Comparison of ENCODE assay signal across 12 cellular contexts in genomic region chr10:7424315-7424714, GRCh38. TPM values are rescaled to one million over a fixed set of nuclear protein-coding genes. Genes with fewer than 3 reads are reported as not detected.
A peak's percentile ranks its signal among the peaks of the same experiment; 100 is the strongest.
DNase-seq lines count a peak whose midpoint lies in the region; ATAC-seq, FAIRE-seq and TF ChIP-seq lines count a peak whose summit lies in the region.
"Had no signal": no experiment of that assay in that cellular context is flagged by ENCODE, and none has a peak within 500 bp of the region (broad histone marks: within the 10 kb centered on the region; RNA-seq: fewer than 3 reads in every experiment).

No MANE protein-coding gene starts in this region.

- POLR2A ChIA-PET in T-cell (lab: Charles Lee) = interaction anchor here in 1 of 2 donors (1.0 kb wide), 1 partner anchor 13 kb away, joined by 3 read pairs; no protein-coding TSS in a partner anchor

- DNase-seq in stimulated activated CD4-positive, alpha-beta T cell treated with anti-CD3 and anti-CD28 coated beads, Interleukin-15, amount 100 ng/mL, for 24 hours = peak; percentile 14
- DNase-seq in stimulated activated CD4-positive, alpha-beta T cell treated with anti-CD3 and anti-CD28 coated beads, Interleukin-1b, Interleukin-23, amount 100 ng/mL, for 48 hours = no peak
- peak in 13 of 34 experiments; percentile 5 to 40 (median 17) for DNase-seq in T-cell
- DNase-seq in glutamatergic neuron = no peak
- peak; percentile 46 to 76 for DNase-seq in vagina (ENCODE audit: extremely low spot score in 2 of 2)
- no peak for DNase-seq in urothelium cell line (ENCODE audit: low spot score)
- DNase-seq in NCI-H2081 treated with DMSO at 0.1 percent for 48 hours (lab: John Stamatoyannopoulos, UW) = no peak
- DNase-seq in NCI-H226 = no peak
- DNase-seq: activated effector memory CD4-positive, alpha-beta T cell treated with Interleukin-2 at 50 U/mL for 16 hours; DMS79 treated with DMSO at 0.1 percent for 48 hours had no signal

- intact Hi-C loops in vagina (cut with DNase I) = no loop called here

- no peaks in the 10 kb centered on the region for H3K36me3 ChIP-seq in vagina
- H3K36me3 ChIP-seq: cardiac muscle cell had no signal

- FAIRE-seq in urothelium cell line (lab: Jason Lieb, UNC) = no peak

- no peak overlapping the region for H3K27ac ChIP-seq in vagina
- H3K27ac ChIP-seq: cardiac muscle cell, HL-60 had no signal

- no peaks in the 10 kb centered on the region for H3K4me1 ChIP-seq in vagina

- H3K4me1 Mint-ChIP-seq in T-cell = peaks cover 0 to 20% (median 19%) of the 10 kb centered on the region in 3 donors
- peaks cover 11% of the 10 kb centered on the region for H3K4me1 Mint-ChIP-seq in glutamatergic neuron (ENCODE audit: low read depth, unreplicated experiment)

- ATAC-seq in T-cell (replicated peaks in 1 of 4) = peak; percentile 38 to 88 (median 62)

- H3K4me3 ChIP-seq in vagina = no peak overlapping the region
- H3K4me3 ChIP-seq: cardiac muscle cell had no signal

- H3K27ac Mint-ChIP-seq in T-cell = peak overlapping the region in 1 of 2 donors; percentile 31
- no peak overlapping the region for H3K27ac Mint-ChIP-seq in glutamatergic neuron (ENCODE audit: unreplicated experiment)

- H3K9me3 Mint-ChIP-seq in T-cell (no peaks in the 10 kb centered on the region), glutamatergic neuron (ENCODE audit: unreplicated experiment) (peaks cover 2% of the 10 kb centered on the region)

- H3K36me3 Mint-ChIP-seq in T-cell (no peaks in the 10 kb centered on the region), glutamatergic neuron (ENCODE audit: unreplicated experiment) (no peaks in the 10 kb centered on the region)

- TF ChIP-seq CTCF in glutamatergic neuron (IDR thresholded peaks at IDR 0.05; ENCODE audit: partially characterized antibody, unreplicated experiment) = no peak
- TF ChIP-seq CTCF in vagina (IDR thresholded peaks at IDR 0.05) = no peak

- no peaks in the 10 kb centered on the region for H3K27me3 Mint-ChIP-seq in T-cell
- no peaks in the 10 kb centered on the region for H3K27me3 Mint-ChIP-seq in glutamatergic neuron (ENCODE audit: unreplicated experiment)

- H3K9me3 ChIP-seq in vagina = no peaks in the 10 kb centered on the region

- H3K4me3 Mint-ChIP-seq in T-cell = no peak overlapping the region
- peak overlapping the region; percentile 43 for H3K4me3 Mint-ChIP-seq in glutamatergic neuron (ENCODE audit: unreplicated experiment)

- TF ChIP-seq POLR2A in vagina (IDR thresholded peaks at IDR 0.05) = no peak

- CTCF ChIA-PET in T-cell (lab: Charles Lee) = interaction anchor here (0.6 to 1.1 kb wide), 3 partner anchors 263 to 978 kb away, joined by 3 to 7 read pairs (median 4); no protein-coding TSS in a partner anchor

- no peaks in the 10 kb centered on the region for H3K27me3 ChIP-seq in vagina

RNA-seq across cellular contexts. Expression of gene SFMBT2, which starts 13.5 kb away (rescaled TPM):
- total RNA-seq in T-cell (10 to 100 TPM; 32.7 to 38.3 (median 36.8) TPM), glutamatergic neuron (ENCODE audit: unreplicated experiment) (9.1 TPM), vagina (12.5 TPM)

Comparison
In these comparisons a context has a peak if more than half of its experiments do, and no peak if none do; other contexts are left out.
1. DNase-seq: peak in stimulated activated CD4-positive, alpha-beta T cell treated with anti-CD3 and anti-CD28 coated beads, Interleukin-15, amount 100 ng/mL, for 24 hours (single experiment) and vagina (2 of 2); none in stimulated activated CD4-positive, alpha-beta T cell treated with anti-CD3 and anti-CD28 coated beads, Interleukin-1b, Interleukin-23, amount 100 ng/mL, for 48 hours (single experiment), glutamatergic neuron (single experiment), urothelium cell line (single experiment), NCI-H2081 treated with DMSO at 0.1 percent for 48 hours (single experiment) and NCI-H226 (single experiment).